ENCODE assay signal across 1 cellular context in genomic region chr15:88255496-88256171, GRCh38.
TF ChIP-seq lines count a peak whose summit lies in the region.

No MANE protein-coding gene starts in this region.

TF ChIP-seq in HEK293, 187 proteins besides CTCF, POLR2A, EP300 and RAD21 (continued from another document):
- TF ChIP-seq ZNF704 (tag by site-specific recombination; IDR thresholded peaks at IDR 0.05) (no peak), ZBTB1 (tag by site-specific recombination; IDR thresholded peaks at IDR 0.05) (no peak), ZIC2 (tag by site-specific recombination; IDR thresholded peaks at IDR 0.05) (peak; percentile 49), ZBTB44 (tag by site-specific recombination; IDR thresholded peaks at IDR 0.05) (no peak), ZNF341 (tag by site-specific recombination; IDR thresholded peaks at IDR 0.05; ENCODE audit: low read depth) (peak; percentile 25; the same call in 1 of the 2 replicates), KLF8 (tag by site-specific recombination; IDR thresholded peaks at IDR 0.05) (no peak), ZNF140 (tag by site-specific recombination; IDR thresholded peaks at IDR 0.05) (no peak), ZNF138 (tag by site-specific recombination; IDR thresholded peaks at IDR 0.05; ENCODE audit: borderline replicate concordance) (no peak), ZNF24 (tag by site-specific recombination; IDR thresholded peaks at IDR 0.05) (no peak), ZNF777 (tag by site-specific recombination; IDR thresholded peaks at IDR 0.05; ENCODE audit: borderline replicate concordance) (no peak), ZNF2 (tag by site-specific recombination; IDR thresholded peaks at IDR 0.05) (no peak), ZNF433 (tag by site-specific recombination; IDR thresholded peaks at IDR 0.05; ENCODE audit: low read depth) (no peak), ZBTB17 (tag by site-specific recombination; IDR thresholded peaks at IDR 0.05) (peak; percentile 53; the same call in 1 of the 2 replicates), ZBTB26 (tag by site-specific recombination; optimal IDR thresholded peaks at IDR 0.05) (peak; percentile 39), SALL2 (tag by site-specific recombination; IDR thresholded peaks at IDR 0.05; ENCODE audit: borderline replicate concordance) (no peak)
